30 cellular contexts compared by ENCODE assay signal in genomic region chr1:212107481-212107880, GRCh38.
"Had no signal": no experiment of that assay in that cellular context is flagged by ENCODE, and none has a peak within 500 bp of the region (broad histone marks: within the 10 kb centered on the region; RNA-seq: fewer than 3 reads in every experiment).

No MANE protein-coding gene starts in this region.

- H3K4me3 Mint-ChIP-seq: activated CD4-positive, alpha-beta memory T cell treated with anti-CD3 and anti-CD28 coated beads for 36 hours; activated CD4-positive, alpha-beta T cell treated with anti-CD3 and anti-CD28 coated beads, Interleukin-2, amount 10 ng/mL, durations not matched to agents 24 days and 14 days; activated naive CD4-positive, alpha-beta T cell treated with anti-CD3 and anti-CD28 coated beads, Interleukin-2, amount 50 U/mL, for 24 hours; activated T-helper 17 cell treated with anti-CD3 and anti-CD28 coated beads, Interleukin-2, amount 50 U/mL, for 72 hours; nephron progenitor cell; stimulated activated naive CD8-positive, alpha-beta T cell treated with anti-CD3 and anti-CD28 coated beads, Interleukin-15, Interleukin-2, amounts not matched to agents 100 ng/mL and 50 ng/mL, for 24 hours; T-helper 17 cell; type B pancreatic cell had no signal

- H3K9me3 ChIP-seq: gastroesophageal sphincter, lower lobe of right lung, mucosa of descending colon, neutrophil, prostate gland, thoracic aorta, uterus had no signal

- H3K27me3 Mint-ChIP-seq: activated CD4-positive, alpha-beta memory T cell treated with anti-CD3 and anti-CD28 coated beads for 36 hours; activated CD4-positive, alpha-beta T cell treated with anti-CD3 and anti-CD28 coated beads, Interleukin-2, amount 10 ng/mL, durations not matched to agents 24 days and 14 days; activated naive CD4-positive, alpha-beta T cell treated with anti-CD3 and anti-CD28 coated beads, Interleukin-2, amount 50 U/mL, for 24 hours; activated T-helper 17 cell treated with anti-CD3 and anti-CD28 coated beads, Interleukin-2, amount 50 U/mL, for 72 hours; stimulated activated naive CD8-positive, alpha-beta T cell treated with anti-CD3 and anti-CD28 coated beads, Interleukin-15, Interleukin-2, amounts not matched to agents 100 ng/mL and 50 ng/mL, for 24 hours; T-helper 17 cell; type B pancreatic cell had no signal

- H3K27ac Mint-ChIP-seq: activated CD4-positive, alpha-beta memory T cell treated with anti-CD3 and anti-CD28 coated beads for 36 hours; activated CD4-positive, alpha-beta T cell treated with anti-CD3 and anti-CD28 coated beads, Interleukin-2, amount 10 ng/mL, durations not matched to agents 24 days and 14 days; activated naive CD4-positive, alpha-beta T cell treated with anti-CD3 and anti-CD28 coated beads, Interleukin-2, amount 50 U/mL, for 24 hours; activated T-helper 17 cell treated with anti-CD3 and anti-CD28 coated beads, Interleukin-2, amount 50 U/mL, for 72 hours; nephron progenitor cell; stimulated activated naive CD8-positive, alpha-beta T cell treated with anti-CD3 and anti-CD28 coated beads, Interleukin-15, Interleukin-2, amounts not matched to agents 100 ng/mL and 50 ng/mL, for 24 hours; T-helper 17 cell; type B pancreatic cell had no signal

- H3K9me3 Mint-ChIP-seq: activated CD4-positive, alpha-beta memory T cell treated with anti-CD3 and anti-CD28 coated beads for 36 hours; activated CD4-positive, alpha-beta T cell treated with anti-CD3 and anti-CD28 coated beads, Interleukin-2, amount 10 ng/mL, durations not matched to agents 24 days and 14 days; activated naive CD4-positive, alpha-beta T cell treated with anti-CD3 and anti-CD28 coated beads, Interleukin-2, amount 50 U/mL, for 24 hours; activated T-helper 17 cell treated with anti-CD3 and anti-CD28 coated beads, Interleukin-2, amount 50 U/mL, for 72 hours; nephron progenitor cell; stimulated activated naive CD8-positive, alpha-beta T cell treated with anti-CD3 and anti-CD28 coated beads, Interleukin-15, Interleukin-2, amounts not matched to agents 100 ng/mL and 50 ng/mL, for 24 hours; type B pancreatic cell had no signal

- H3K27me3 ChIP-seq: gastroesophageal sphincter, neutrophil, uterus had no signal

- H3K36me3 ChIP-seq: gastroesophageal sphincter, lower lobe of right lung, neutrophil, prostate gland, thoracic aorta, uterus had no signal

- H3K4me3 ChIP-seq: gastroesophageal sphincter, lower lobe of right lung, mucosa of descending colon, prostate gland, skin epidermis, thoracic aorta, uterus had no signal

- H3K27ac ChIP-seq: gastroesophageal sphincter, neutrophil, prostate gland, thoracic aorta, uterus, WERI-Rb-1 had no signal

- DNase-seq: activated CD4-positive, alpha-beta memory T cell treated with anti-CD3 and anti-CD28 coated beads for 36 hours; activated CD4-positive, alpha-beta T cell treated with anti-CD3 and anti-CD28 coated beads, Interleukin-2, amount 10 ng/mL, durations not matched to agents 24 days and 14 days; activated CD4-positive, CD25-positive, alpha-beta regulatory T cell treated with anti-CD3 and anti-CD28 coated beads, Interleukin-2, amount 50 U/mL, for 72 hours; activated CD8-positive, alpha-beta memory T cell treated with anti-CD3 and anti-CD28 coated beads, Interleukin-2, amount 50 U/mL, for 4 hours; activated T-cell treated with anti-CD3 and anti-CD28 coated beads, Interleukin-2, amount 50 U/mL, for 1 hour; anterior cingulate cortex; effector CD8-positive, alpha-beta T cell; erythroblast; hypothalamus; lower lobe of right lung; mucosa of descending colon; nephron progenitor cell; retina; stimulated activated CD4-positive, alpha-beta T cell treated with anti-CD3 and anti-CD28 coated beads, Interleukin-12 subunit alpha, Interleukin-12 subunit beta, amount 100 ng/mL, for 4 hours; stimulated activated CD4-positive, alpha-beta T cell treated with anti-CD3 and anti-CD28 coated beads, Interleukin-4, amount 100 ng/mL, for 1 hour; T-helper 17 cell; T1000; uterus; WERI-Rb-1 had no signal

- H3K4me1 ChIP-seq: prostate gland, uterus had no signal

- H3K36me3 Mint-ChIP-seq: activated naive CD4-positive, alpha-beta T cell treated with anti-CD3 and anti-CD28 coated beads, Interleukin-2, amount 50 U/mL, for 24 hours; type B pancreatic cell had no signal

- ATAC-seq: activated T-helper 17 cell treated with anti-CD3 and anti-CD28 coated beads, Interleukin-2, amount 50 U/mL, for 72 hours; gastroesophageal sphincter; left lobe of liver; lower lobe of right lung; mucosa of descending colon; sciatic nerve; T-helper 17 cell had no signal

- H3K4me1 Mint-ChIP-seq: activated T-helper 17 cell treated with anti-CD3 and anti-CD28 coated beads, Interleukin-2, amount 50 U/mL, for 72 hours had no signal
